Comparison of ENCODE assay signal across 34 cellular contexts in genomic region chr1:241136401-241136800, GRCh38.
"Had no signal": no experiment of that assay in that cellular context is flagged by ENCODE, and none has a peak within 500 bp of the region (broad histone marks: within the 10 kb centered on the region; RNA-seq: fewer than 3 reads in every experiment).

No MANE protein-coding gene starts in this region.

- H3K9ac ChIP-seq: KMS-11 had no signal

- H3K4me2 ChIP-seq: KMS-11 had no signal

- DNase-seq: Karpas-422, Kasumi-1, KG1, MG63, MM.1S, MV-4-11, NCI-H1048, NCI-H1092, NCI-H1092 treated with DMSO at 0.1 percent for 48 hours, NCI-H1105, NCI-H1105 treated with DMSO at 0.1 percent for 48 hours, NCI-H1417, NCI-H1417 treated with DMSO at 0.1 percent for 48 hours, NCI-H1436, NCI-H1436 treated with DMSO at 0.1 percent for 48 hours, NCI-H146, NCI-H1694, NCI-H1694 treated with DMSO at 0.1 percent for 48 hours, NCI-H187, NCI-H187 treated with DMSO at 0.1 percent for 48 hours, NCI-H1930, NCI-H2029, NCI-H2029 treated with DMSO at 0.1 percent for 48 hours, NCI-H2081, NCI-H2081 treated with DMSO at 0.1 percent for 48 hours, NCI-H2107, NCI-H2171, NCI-H2171 treated with DMSO at 0.1 percent for 48 hours, NCI-H2227 treated with DMSO at 0.1 percent for 48 hours, NCI-H226, NCI-H345, NCI-H446, NCI-H446 treated with DMSO at 0.1 percent for 48 hours had no signal

- H3K36me3 ChIP-seq: MG63 had no signal

- H3K9me3 ChIP-seq: MG63 had no signal

- H3K27ac ChIP-seq: KMS-11 had no signal

- H3K4me3 ChIP-seq: MG63 had no signal
